ENCODE assay signal across 1 cellular context in genomic region chr3:73449774-73450173, GRCh38.
TF ChIP-seq lines count a peak whose summit lies in the region.

No MANE protein-coding gene starts in this region.

TF ChIP-seq in HepG2, 621 proteins besides CTCF, POLR2A, EP300 and RAD21 (continued from another document):
- TF ChIP-seq ZNF318 (CRISPR knock-in tag; IDR thresholded peaks at IDR 0.05) (no peak), E2F1 (CRISPR knock-in tag; IDR thresholded peaks at IDR 0.05) (no peak), ZNF33A (CRISPR knock-in tag; IDR thresholded peaks at IDR 0.05; ENCODE audit: borderline replicate concordance) (no peak), MYNN (CRISPR knock-in tag; IDR thresholded peaks at IDR 0.05; ENCODE audit: low read depth) (no peak), ZNF574 (CRISPR knock-in tag; IDR thresholded peaks at IDR 0.05) (no peak), ZNF234 (CRISPR knock-in tag; conservative IDR thresholded peaks at IDR 0.05) (no peak), RELA (CRISPR knock-in tag; IDR thresholded peaks at IDR 0.05) (no peak), PLRG1 (conservative IDR thresholded peaks at IDR 0.05) (no peak)
